1 cellular context compared by ENCODE assay signal in genomic region chr5:68033961-68034581, GRCh38.
TF ChIP-seq lines count a peak whose summit lies in the region.

No MANE protein-coding gene starts in this region.

TF ChIP-seq in SK-N-SH, 30 proteins besides CTCF, POLR2A, EP300 and RAD21 (continued from another document):
- no peak for TF ChIP-seq USF1 (IDR thresholded peaks at IDR 0.05; ENCODE audit: borderline replicate concordance, low read depth)
- no peak for TF ChIP-seq JUND (IDR thresholded peaks at IDR 0.05)
